Comparison of ENCODE assay signal across 8 cellular contexts in genomic region chr17:80101160-80101945, GRCh38. TPM values are rescaled to one million over a fixed set of nuclear protein-coding genes. Genes with fewer than 3 reads are reported as not detected.
DNase-seq lines count a peak whose midpoint lies in the region; ATAC-seq and TF ChIP-seq lines count a peak whose summit lies in the region.

Gene GAA (plus strand): TSS chr17:80101581. CDS start chr17:80104587, 3,006 bp downstream.

- H3K4me3 ChIP-seq in GM23338 (peak within 1 kb of the TSS; percentile 71), MM.1S (ENCODE audit: low read length) (peak within 1 kb of the TSS; percentile 83), thoracic aorta (peak within 1 kb of the TSS; percentile 91)

- H3K27me3 ChIP-seq in GM23338 (ENCODE audit: insufficient read depth) = peaks cover 8% of the 10 kb centered on the region; the same call in 1 of the 2 replicates
- peaks cover 59% of the 10 kb centered on the region for H3K27me3 ChIP-seq in MM.1S (replicated peaks; ENCODE audit: insufficient read depth, low read length)
- no peaks in the 10 kb centered on the region for H3K27me3 ChIP-seq in thoracic aorta (replicated peaks; ENCODE audit: insufficient read depth)

- H3K27ac ChIP-seq in GM23338 (ENCODE audit: low read depth) = no peak within 1 kb of the TSS
- no peak within 1 kb of the TSS for H3K27ac ChIP-seq in MM.1S (ENCODE audit: low read length)
- H3K27ac ChIP-seq in thoracic aorta = peak within 1 kb of the TSS; percentile 47 to 82

- no peaks in the 10 kb centered on the region for H3K9me2 ChIP-seq in GM23338 (ENCODE audit: insufficient read depth)
- H3K9me2 ChIP-seq in MM.1S (replicated peaks; ENCODE audit: insufficient read depth, low read length) = no peaks in the 10 kb centered on the region

- peak within 1 kb of the TSS; percentile 91 for H3K4me3 Mint-ChIP-seq in GM23338
- peak within 1 kb of the TSS; percentile 95 for H3K4me3 Mint-ChIP-seq in activated naive CD4-positive, alpha-beta T cell treated with anti-CD3 and anti-CD28 coated beads, Interleukin-2, amount 50 U/mL, for 24 hours
- peak within 1 kb of the TSS; percentile 87 for H3K4me3 Mint-ChIP-seq in osteocyte (ENCODE audit: unreplicated experiment)

- H3K9me3 Mint-ChIP-seq in GM23338 = no peaks in the 10 kb centered on the region; the same call in 2 of the 3 replicates
- H3K9me3 Mint-ChIP-seq in activated naive CD4-positive, alpha-beta T cell treated with anti-CD3 and anti-CD28 coated beads, Interleukin-2, amount 50 U/mL, for 24 hours = no peaks in the 10 kb centered on the region
- no peaks in the 10 kb centered on the region for H3K9me3 Mint-ChIP-seq in osteocyte (ENCODE audit: unreplicated experiment)

- H4K20me1 ChIP-seq in GM23338 (replicated peaks; ENCODE audit: insufficient read depth) (no peaks in the 10 kb centered on the region), MM.1S (ENCODE audit: insufficient read depth, low read length) (no peaks in the 10 kb centered on the region)

- H3K9me3 ChIP-seq in MM.1S (replicated peaks; ENCODE audit: insufficient read depth, low read length) (no peaks in the 10 kb centered on the region), thoracic aorta (no peaks in the 10 kb centered on the region)

- no peaks in the 10 kb centered on the region for H3K36me3 ChIP-seq in GM23338 (ENCODE audit: insufficient read depth)
- no peaks in the 10 kb centered on the region for H3K36me3 ChIP-seq in MM.1S (replicated peaks; ENCODE audit: insufficient read depth, low read length)
- H3K36me3 ChIP-seq in thoracic aorta = no peaks in the 10 kb centered on the region

- peak within 1 kb of the TSS; percentile 70 for H3K9ac ChIP-seq in MM.1S (ENCODE audit: low read length)

- H3K4me2 ChIP-seq in GM23338 = peak within 1 kb of the TSS; percentile 90
- H3K4me2 ChIP-seq in MM.1S (ENCODE audit: low read depth, low read length) = peak within 1 kb of the TSS; percentile 100

- H3K4me1 Mint-ChIP-seq in GM23338 (peaks cover 22% of the 10 kb centered on the region), osteocyte (ENCODE audit: unreplicated experiment) (peaks cover 21% of the 10 kb centered on the region)
- peaks cover 31% of the 10 kb centered on the region for H3K4me1 Mint-ChIP-seq in activated naive CD4-positive, alpha-beta T cell treated with anti-CD3 and anti-CD28 coated beads, Interleukin-2, amount 50 U/mL, for 24 hours

- TF ChIP-seq CTCF in GM23338 (conservative IDR thresholded peaks at IDR 0.05; ENCODE audit: low read depth in 2 of 2) (peak; percentile 55 to 81; a peak in 3 of 4 replicates), MM.1S (IDR thresholded peaks at IDR 0.05; ENCODE audit: low read length) (peak; percentile 47), osteocyte (IDR thresholded peaks at IDR 0.05) (peak; percentile 91), thoracic aorta (IDR thresholded peaks at IDR 0.05) (peak; percentile 72)

- peaks cover 10% of the 10 kb centered on the region; the same call in 1 of the 2 replicates for H3K4me1 ChIP-seq in GM23338 (ENCODE audit: insufficient read depth)
- peaks cover 4% of the 10 kb centered on the region; the same call in 1 of the 2 replicates for H3K4me1 ChIP-seq in MM.1S (ENCODE audit: low read length)
- H3K4me1 ChIP-seq in thoracic aorta (ENCODE audit: control insufficient read depth in 1 of 2, low read depth in 2 of 2) = peaks cover 2 to 16% of the 10 kb centered on the region in 2 donors

- H3F3A ChIP-seq in GM23338 (replicated peaks; ENCODE audit: low read depth) (0 out of 2 replicates have a peak, but pooled peaks cover 4% of the 10 kb centered on the region), MM.1S (ENCODE audit: insufficient read depth, low read length) (no peaks in the 10 kb centered on the region)

- H3K27me3 Mint-ChIP-seq in GM23338 (ENCODE audit: insufficient read depth, low read depth, poor library complexity) = peaks cover 19% of the 10 kb centered on the region
- no peaks in the 10 kb centered on the region for H3K27me3 Mint-ChIP-seq in activated naive CD4-positive, alpha-beta T cell treated with anti-CD3 and anti-CD28 coated beads, Interleukin-2, amount 50 U/mL, for 24 hours
- H3K27me3 Mint-ChIP-seq in osteocyte (ENCODE audit: unreplicated experiment) = no peaks in the 10 kb centered on the region

- H3K36me3 Mint-ChIP-seq in GM23338 (ENCODE audit: low read depth) (peaks cover 3% of the 10 kb centered on the region; the same call in 2 of the 3 replicates), osteocyte (ENCODE audit: unreplicated experiment) (no peaks in the 10 kb centered on the region)
- H3K36me3 Mint-ChIP-seq in activated naive CD4-positive, alpha-beta T cell treated with anti-CD3 and anti-CD28 coated beads, Interleukin-2, amount 50 U/mL, for 24 hours = no peaks in the 10 kb centered on the region

- 0 out of 2 replicates have a peak, but pooled peaks cover 5% of the 10 kb centered on the region for H3K79me2 ChIP-seq in GM23338 (replicated peaks; ENCODE audit: insufficient read depth)
- no peaks in the 10 kb centered on the region for H3K79me2 ChIP-seq in MM.1S (ENCODE audit: low read length)

- H3K27ac Mint-ChIP-seq in GM23338 (peak within 1 kb of the TSS; percentile 60), osteocyte (ENCODE audit: unreplicated experiment) (peak within 1 kb of the TSS; percentile 87)
- H3K27ac Mint-ChIP-seq in activated naive CD4-positive, alpha-beta T cell treated with anti-CD3 and anti-CD28 coated beads, Interleukin-2, amount 50 U/mL, for 24 hours = peak within 1 kb of the TSS; percentile 92

- DNase-seq in EL (peak; percentile 82), GM23338 (ENCODE audit: low spot score) (peak; percentile 87), MM.1S (peak; percentile 88), glomerular visceral epithelial cell (ENCODE audit: extremely low spot score) (peak; percentile 90), osteocyte (ENCODE audit: extremely low spot score, unreplicated experiment) (peak; percentile 97), thoracic aorta (ENCODE audit: low spot score) (no peak)

- peak within 1 kb of the TSS; percentile 96 for H2AFZ ChIP-seq in GM23338
- peak within 1 kb of the TSS; percentile 99 for H2AFZ ChIP-seq in MM.1S (ENCODE audit: low read length)

- peak; percentile 81 for ATAC-seq in GM23338
- ATAC-seq in SK-N-SH treated with all-trans-retinoic acid at 6 μM for 48 hours = peak; percentile 84
- ATAC-seq in thoracic aorta (ENCODE audit: insufficient number of reproducible peaks, low FRiP score, low read depth) = peak; percentile 82

TF ChIP-seq in GM23338, 12 proteins besides CTCF, POLR2A, EP300 and RAD21 (continues in another document):
- no peak for TF ChIP-seq ZNF114 (CRISPR knock-in tag; IDR thresholded peaks at IDR 0.05)
- TF ChIP-seq POLR2AphosphoS5 (IDR thresholded peaks at IDR 0.05; ENCODE audit: low read depth) = peak; percentile 70
- TF ChIP-seq ETS1 (IDR thresholded peaks at IDR 0.05) = 0 out of 2 replicates have a peak, but pooled peaks have one; percentile 44

TF ChIP-seq in SK-N-SH treated with all-trans-retinoic acid at 6 μM for 48 hours, 23 proteins besides CTCF, POLR2A, EP300 and RAD21 (continues in another document):
- TF ChIP-seq ZC3H10 (CRISPR knock-in tag; IDR thresholded peaks at IDR 0.05) = peak; percentile 82
- no peak; the same call in 1 of the 2 replicates for TF ChIP-seq ZNF70 (CRISPR knock-in tag; IDR thresholded peaks at IDR 0.05)
- TF ChIP-seq CSDC2 (CRISPR knock-in tag; IDR thresholded peaks at IDR 0.05) = peak; percentile 97
- no peak; the same call in 1 of the 2 replicates for TF ChIP-seq PATZ1 (CRISPR knock-in tag; IDR thresholded peaks at IDR 0.05; ENCODE audit: borderline replicate concordance)
- no peak for TF ChIP-seq ZNF8 (CRISPR knock-in tag; IDR thresholded peaks at IDR 0.05)
- TF ChIP-seq TSHZ2 (CRISPR knock-in tag; IDR thresholded peaks at IDR 0.05) = peak; percentile 81; the same call in 1 of the 2 replicates
- peak; percentile 78; the same call in 1 of the 2 replicates for TF ChIP-seq ZFP3 (CRISPR knock-in tag; IDR thresholded peaks at IDR 0.05)
- no peak for TF ChIP-seq TCF4 (CRISPR knock-in tag; IDR thresholded peaks at IDR 0.05; ENCODE audit: borderline replicate concordance)
- TF ChIP-seq SNAI2 (CRISPR knock-in tag; IDR thresholded peaks at IDR 0.05) = peak; percentile 96

RNA-seq across cellular contexts. Expression of gene GAA, which starts in this region (rescaled TPM):
- 77.4 and 98.1 TPM in 2 replicates for total RNA-seq in GM23338 (2014; rRNA removed; shearing (Covaris generic))
- 72.5 and 73.9 TPM in 2 replicates for polyA plus RNA-seq in GM23338 (2016; fragmentation: Nextera tagmentation; extraction: Ambion mirVana)
- total RNA-seq in osteocyte = 64.7 and 68.7 TPM in 2 replicates
- 100 to 1,000 TPM; 101 to 126 TPM for total RNA-seq in thoracic aorta

Comparison
In these comparisons a context has a peak if more than half of its experiments do, and no peak if none do; other contexts are left out.
1. H3K27ac ChIP-seq: peak in thoracic aorta (2 of 2); none in GM23338 (single experiment) and MM.1S (single experiment).
2. Peak in every context shown above with its lines, with median percentiles within 50 percentile points of each other: ATAC-seq, H3K4me3 ChIP-seq, H3K27ac Mint-ChIP-seq, H3K4me3 Mint-ChIP-seq and CTCF ChIP-seq.